Comparison of ENCODE assay signal across 8 cellular contexts in the genomic region with DNA sequence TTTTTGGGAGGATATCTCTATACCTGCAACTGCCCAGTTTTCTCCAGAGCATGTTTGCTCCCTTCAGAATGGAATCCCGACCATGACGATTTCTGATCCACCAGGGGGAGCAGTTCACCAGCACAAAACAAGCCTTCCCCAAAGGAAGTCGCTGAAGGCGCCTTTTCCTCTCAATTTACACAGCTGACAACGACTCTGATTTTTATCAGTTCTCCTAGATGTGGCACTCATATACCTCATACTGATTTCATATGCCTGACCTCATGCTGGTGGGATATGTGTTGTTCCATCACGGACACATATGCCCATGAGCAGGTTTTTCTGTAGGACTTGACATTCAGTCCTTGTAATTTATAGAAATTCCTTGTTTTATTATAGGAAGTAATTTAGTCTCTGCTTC.
A peak's percentile ranks its signal among the peaks of the same experiment; 100 is the strongest.
DNase-seq lines count a peak whose midpoint lies in the region; ATAC-seq and TF ChIP-seq lines count a peak whose summit lies in the region.

No MANE protein-coding gene starts in this region.

- no peak for TF ChIP-seq POLR2A in NB4 (IDR thresholded peaks at IDR 0.05; ENCODE audit: extremely low read depth, insufficient read length)

- POLR2A ChIA-PET in Caco-2 (lab: Charles Lee): no interaction called here

- TF ChIP-seq CTCF in Caco-2 (IDR thresholded peaks at IDR 0.05; ENCODE audit: insufficient read depth in 1 of 2, low read depth in 1 of 2, low read length in 1 of 2, severe bottlenecking in 1 of 2, unreplicated experiment in 1 of 2) (peak; percentile 65 to 68), NB4 (IDR thresholded peaks at IDR 0.05; ENCODE audit: low read depth, low read length) (peak; percentile 79), astrocyte of the cerebellum (IDR thresholded peaks at IDR 0.05; ENCODE audit: low read depth, low read length, missing control alignments) (peak; percentile 75)

- no peaks in the 10 kb centered on the region for H3K36me3 ChIP-seq in Caco-2 (ENCODE audit: control insufficient read depth, insufficient read depth, low read length)

- in situ Hi-C loops in astrocyte of the cerebellum (cut with HindIII; ENCODE audit: low sequenced_read_pairs): no loop called here

- CTCF ChIA-PET in Caco-2 (lab: Charles Lee): interaction anchor here (1.0 kb wide), 1 partner anchor 1986 kb away, joined by 4 read pairs; no protein-coding TSS in a partner anchor

- BruUV-seq in Caco-2 (replicated peaks; lab: Mats Ljungman, UMichigan): no TSS peak

- no peak overlapping the region for H3K4me3 ChIP-seq in Caco-2 (ENCODE audit: low read depth, low read length)
- no peak overlapping the region for H3K4me3 ChIP-seq in NB4 (ENCODE audit: low read depth, low read length)
- no peak overlapping the region for H3K4me3 ChIP-seq in astrocyte of the cerebellum (ENCODE audit: low read depth, low read length)

- intact Hi-C loops in Caco-2 (cut with micrococcal nuclease; ENCODE audit: unreplicated experiment): loop anchor here (1.0 to 2.0 kb wide), 3 partner anchors 33 to 1986 kb away; no protein-coding TSS in a partner anchor

- H3K9me3 Mint-ChIP-seq in Caco-2 (ENCODE audit: unreplicated experiment): no peaks in the 10 kb centered on the region

- DNase-seq in Caco-2 (peak; percentile 55 to 65), NB4 (ENCODE audit: low read depth) (peak; percentile 83), SW480 (ENCODE audit: low spot score) (peak; percentile 44), astrocyte of the cerebellum (ENCODE audit: low read depth) (peak; percentile 81), hypothalamus (lab: John Stamatoyannopoulos, UW) (peak in 43 of 51 donors; percentile 0 to 77 (median 27)), smooth muscle cell of the brain vasculature (ENCODE audit: low read depth, low spot score) (peak; percentile 72)

- no peaks in the 10 kb centered on the region for H3K9me3 ChIP-seq in Caco-2

- peak; percentile 81 for ATAC-seq in GM21717 (IDR thresholded peaks at IDR 0.05; ENCODE audit: unreplicated experiment)
- ATAC-seq in HG03196 (IDR thresholded peaks at IDR 0.05; ENCODE audit: unreplicated experiment): no peak

- no peaks in the 10 kb centered on the region for H3K4me1 ChIP-seq in Caco-2

- no peaks in the 10 kb centered on the region for H3K27me3 Mint-ChIP-seq in Caco-2 (ENCODE audit: insufficient read depth, unreplicated experiment)

- H3K4me1 Mint-ChIP-seq in Caco-2 (ENCODE audit: low read depth, unreplicated experiment): no peaks in the 10 kb centered on the region

- H3K27me3 ChIP-seq in Caco-2 (replicated peaks; ENCODE audit: control insufficient read depth, insufficient read depth, low read length): no peaks in the 10 kb centered on the region

- no peak overlapping the region for H3K27ac Mint-ChIP-seq in Caco-2 (ENCODE audit: unreplicated experiment)

- H3K4me3 Mint-ChIP-seq in Caco-2 (ENCODE audit: unreplicated experiment): no peak overlapping the region

- no peaks in the 10 kb centered on the region for H3K36me3 Mint-ChIP-seq in Caco-2 (ENCODE audit: insufficient read depth, unreplicated experiment)

Comparison
In these comparisons a context has a peak if more than half of its experiments do, and no peak if none do; other contexts are left out.
1. DNase-seq: peak in every context shown above with its lines; median percentile 83 in NB4; 81 in astrocyte of the cerebellum; 72 in smooth muscle cell of the brain vasculature; 60 in Caco-2; 44 in SW480; 27 in hypothalamus.